20 cellular contexts compared by ENCODE assay signal in genomic region chr18:24230766-24231165, GRCh38.
"Had no signal": no experiment of that assay in that cellular context is flagged by ENCODE, and none has a peak within 500 bp of the region (broad histone marks: within the 10 kb centered on the region; RNA-seq: fewer than 3 reads in every experiment).

No MANE protein-coding gene starts in this region.

- H3K36me3 ChIP-seq: breast epithelium had no signal

- ATAC-seq: activated CD4-positive, alpha-beta T cell treated with anti-CD3 and anti-CD28 coated beads for 36 hours; activated CD8-positive, alpha-beta memory T cell treated with anti-CD3 and anti-CD28 coated beads, Interleukin-2, amount 10 ng/mL, durations not matched to agents 7 days and 5 days; activated CD8-positive, alpha-beta T cell treated with anti-CD3 and anti-CD28 coated beads, Interleukin-2, amount 10 ng/mL, durations not matched to agents 7 days and 5 days; activated naive CD8-positive, alpha-beta T cell treated with anti-CD3 and anti-CD28 coated beads, Interleukin-2, amount 50 U/mL, for 24 hours; natural killer cell treated with Interleukin-12 subunit alpha and Interleukin-12 subunit beta and Interleukin-15 and Interleukin-18, amount 100 ng/mL, for 72 hours; sciatic nerve had no signal

- H3K4me3 ChIP-seq: breast epithelium, esophagus squamous epithelium, lung, smooth muscle cell, thoracic aorta had no signal

- H3K4me1 ChIP-seq: breast epithelium had no signal

- H3K9me3 ChIP-seq: breast epithelium, esophagus squamous epithelium, thoracic aorta had no signal

- DNase-seq: activated CD4-positive, alpha-beta T cell treated with anti-CD3 and anti-CD28 coated beads for 36 hours; activated CD8-positive, alpha-beta memory T cell treated with anti-CD3 and anti-CD28 coated beads, Interleukin-2, amount 10 ng/mL, durations not matched to agents 7 days and 5 days; activated CD8-positive, alpha-beta T cell treated with anti-CD3 and anti-CD28 coated beads, Interleukin-2, amount 10 ng/mL, durations not matched to agents 7 days and 5 days; activated naive CD8-positive, alpha-beta T cell treated with anti-CD3 and anti-CD28 coated beads, Interleukin-2, amount 50 U/mL, for 24 hours; activated T-cell treated with anti-CD3 and anti-CD28 coated beads, Interleukin-2, amount 50 U/mL, for 48 hours; endodermal cell; esophagus squamous epithelium; foreskin melanocyte; glutamatergic neuron; hippocampal formation; mesendoderm; stimulated activated CD4-positive, alpha-beta T cell treated with anti-CD3 and anti-CD28 coated beads, Interleukin-2, amount 100 ng/mL, for 24 hours; stimulated activated naive CD4-positive, alpha-beta T cell treated with Interleukin-2 at 50 U/mL for 16 hours; T-helper 2 cell had no signal

- H3K27ac ChIP-seq: thoracic aorta had no signal

- H3K27me3 ChIP-seq: breast epithelium, esophagus squamous epithelium had no signal
